27 cellular contexts compared by ENCODE assay signal in the genomic region with DNA sequence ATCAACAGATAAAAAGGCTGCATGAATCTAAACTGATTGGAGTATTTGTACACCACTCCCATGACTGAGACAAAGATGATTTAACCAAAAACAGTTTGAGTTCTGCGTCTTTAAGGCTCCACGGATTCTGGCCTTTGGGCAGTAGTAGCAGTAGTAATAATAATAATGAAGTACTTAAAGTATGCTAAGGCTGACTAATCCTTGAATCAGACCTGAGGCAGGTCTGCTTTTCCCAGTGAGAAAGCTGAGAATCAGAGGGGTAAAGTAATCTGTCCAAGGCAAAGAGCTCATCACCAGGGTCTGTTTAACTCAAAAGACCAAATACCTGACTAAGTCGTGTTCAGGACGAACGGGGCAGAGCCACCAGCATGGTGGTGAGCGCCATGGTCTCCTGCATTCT.
"Had no signal": no experiment of that assay in that cellular context is flagged by ENCODE, and none has a peak within 500 bp of the region (broad histone marks: within the 10 kb centered on the region; RNA-seq: fewer than 3 reads in every experiment).

No MANE protein-coding gene starts in this region.

- H3K27me3 ChIP-seq: adrenal gland, body of pancreas, SJSA1 had no signal

- DNase-seq: activated CD4-positive, alpha-beta T cell treated with anti-CD3 and anti-CD28 coated beads for 48 hours; activated CD4-positive, alpha-beta T cell treated with anti-CD3 and anti-CD28 coated beads, Interleukin-2, amount 50 U/mL, for 4 hours; activated CD4-positive, CD25-positive, alpha-beta regulatory T cell treated with anti-CD3 and anti-CD28 coated beads, Interleukin-2, amount 50 U/mL, for 72 hours; activated CD8-positive, alpha-beta memory T cell treated with anti-CD3 and anti-CD28 coated beads, Interleukin-2, amount 50 U/mL, for 48 hours; activated CD8-positive, alpha-beta T cell treated with anti-CD3 and anti-CD28 coated beads, Interleukin-2, amount 10 ng/mL, durations not matched to agents 7 days and 5 days; activated naive CD4-positive, alpha-beta T cell treated with anti-CD3 and anti-CD28 coated beads, Interleukin-2, amount 50 U/mL, for 16 hours; activated naive CD8-positive, alpha-beta T cell treated with anti-CD3 and anti-CD28 coated beads, Interleukin-2, amount 10 ng/mL, durations not matched to agents 7 days and 5 days; activated T-cell treated with anti-CD3 and anti-CD28 coated beads, Interleukin-2, amount 50 U/mL, for 1 hour; adrenal gland; anterior cingulate cortex; body of pancreas; MM.1S; NCI-H1105; NCI-H1436; NCI-H1694 treated with DMSO at 0.1 percent for 48 hours; NCI-H2029 treated with DMSO at 0.1 percent for 48 hours; NCI-H345; NCI-H510A; NCI-H526 treated with DMSO at 0.1 percent for 48 hours; NCI-H82; RPMI8226 had no signal

- H3K9me3 ChIP-seq: adrenal gland, body of pancreas, SJSA1 had no signal

- ATAC-seq: activated CD8-positive, alpha-beta T cell treated with anti-CD3 and anti-CD28 coated beads, Interleukin-2, amount 10 ng/mL, durations not matched to agents 7 days and 5 days; body of pancreas; Panc1; Right ventricle myocardium inferior; WTC11 had no signal

- H3K4me3 Mint-ChIP-seq: activated CD8-positive, alpha-beta T cell treated with anti-CD3 and anti-CD28 coated beads, Interleukin-2, amount 10 ng/mL, durations not matched to agents 7 days and 5 days; activated naive CD8-positive, alpha-beta T cell treated with anti-CD3 and anti-CD28 coated beads, Interleukin-2, amount 10 ng/mL, durations not matched to agents 7 days and 5 days; central memory CD8-positive, alpha-beta T cell; T-helper 1 cell treated with Interleukin-12 subunit alpha and Interleukin-12 subunit beta and Interleukin-4 antibody, amounts not matched to agents 30 μg/mL and 1 μg/mL, for 36 hours; WTC11 had no signal

- H3K4me1 Mint-ChIP-seq: activated naive CD8-positive, alpha-beta T cell treated with anti-CD3 and anti-CD28 coated beads, Interleukin-2, amount 10 ng/mL, durations not matched to agents 7 days and 5 days; central memory CD8-positive, alpha-beta T cell; WTC11 had no signal

- H3K27ac ChIP-seq: adrenal gland, body of pancreas, SJSA1 had no signal

- H3K36me3 Mint-ChIP-seq: WTC11 had no signal

- H3K4me3 ChIP-seq: adrenal gland, body of pancreas, SJSA1 had no signal

- H3K27ac Mint-ChIP-seq: activated CD8-positive, alpha-beta T cell treated with anti-CD3 and anti-CD28 coated beads, Interleukin-2, amount 10 ng/mL, durations not matched to agents 7 days and 5 days; activated naive CD8-positive, alpha-beta T cell treated with anti-CD3 and anti-CD28 coated beads, Interleukin-2, amount 10 ng/mL, durations not matched to agents 7 days and 5 days; T-helper 1 cell treated with Interleukin-12 subunit alpha and Interleukin-12 subunit beta and Interleukin-4 antibody, amounts not matched to agents 30 μg/mL and 1 μg/mL, for 36 hours; WTC11 had no signal

- H3K9me3 Mint-ChIP-seq: activated naive CD8-positive, alpha-beta T cell treated with anti-CD3 and anti-CD28 coated beads, Interleukin-2, amount 10 ng/mL, durations not matched to agents 7 days and 5 days; central memory CD8-positive, alpha-beta T cell; T-helper 1 cell treated with Interleukin-12 subunit alpha and Interleukin-12 subunit beta and Interleukin-4 antibody, amounts not matched to agents 30 μg/mL and 1 μg/mL, for 36 hours; WTC11 had no signal

- H3K27me3 Mint-ChIP-seq: activated naive CD8-positive, alpha-beta T cell treated with anti-CD3 and anti-CD28 coated beads, Interleukin-2, amount 10 ng/mL, durations not matched to agents 7 days and 5 days; central memory CD8-positive, alpha-beta T cell had no signal

- H3K4me1 ChIP-seq: adrenal gland, body of pancreas, SJSA1 had no signal
